Comparison of ENCODE assay signal across 8 cellular contexts in genomic region chr12:6570264-6570887, GRCh38. TPM values are rescaled to one million over a fixed set of nuclear protein-coding genes. Genes with fewer than 3 reads are reported as not detected.
DNase-seq lines count a peak whose midpoint lies in the region; ATAC-seq and TF ChIP-seq lines count a peak whose summit lies in the region.

No MANE protein-coding gene starts in this region.

- WGBS in tibial nerve, 2 donors, result 54 to 55% methylated on average over 7 of the region's 7 CpGs

- H3K27me3 ChIP-seq in tibial nerve, result no peaks in the 10 kb centered on the region

- no peak overlapping the region for H3K4me3 ChIP-seq in mucosa of descending colon
- no peak overlapping the region for H3K4me3 ChIP-seq in tibial nerve

- peak; percentile 50 to 73 for TF ChIP-seq CTCF in brain (conservative IDR thresholded peaks at IDR 0.05)
- TF ChIP-seq CTCF in mucosa of descending colon (IDR thresholded peaks at IDR 0.05), result peak; percentile 20
- peak in 2 of 5 experiments; percentile 15 to 39 for TF ChIP-seq CTCF in tibial nerve (IDR thresholded peaks at IDR 0.05)

- peak; percentile 49 for DNase-seq in Caki2 (ENCODE audit: low read depth)
- DNase-seq in HK-2 (ENCODE audit: unreplicated experiment), result peak; percentile 59
- DNase-seq in RPMI8226, result peak; percentile 62
- DNase-seq in mucosa of descending colon, result peak in 2 of 3 donors; percentile 72 to 75
- DNase-seq in tibial nerve (ENCODE audit: low spot score in 2 of 2), result no peak
- DNase-seq in HPDE6-E6E7 (ENCODE audit: extremely low spot score), result no peak

- H3K4me1 Mint-ChIP-seq in brain, result peaks cover 34% of the 10 kb centered on the region

- no peak for TF ChIP-seq POLR2A in tibial nerve (IDR thresholded peaks at IDR 0.05)

- peak; percentile 34 for ATAC-seq in mucosa of descending colon
- no peak for ATAC-seq in GM21423 (IDR thresholded peaks at IDR 0.05; ENCODE audit: unreplicated experiment)

- peak overlapping the region in 4 of 5 experiments; percentile 23 to 99 (median 50) for H3K27ac Mint-ChIP-seq in brain

- H3K27me3 Mint-ChIP-seq in brain, result peaks cover 4% of the 10 kb centered on the region

- H3K9me3 Mint-ChIP-seq in brain, result no peaks in the 10 kb centered on the region

- intact Hi-C loops in mucosa of descending colon (cut with DNase I, micrococcal nuclease), result no loop called here

- peaks cover 17% of the 10 kb centered on the region for H3K4me1 ChIP-seq in mucosa of descending colon (ENCODE audit: low read depth)
- peaks cover 0 to 19% (median 8%) of the 10 kb centered on the region in 4 donors for H3K4me1 ChIP-seq in tibial nerve

- no peak for TF ChIP-seq EP300 in tibial nerve (IDR thresholded peaks at IDR 0.05)

- no peak overlapping the region for H3K27ac ChIP-seq in tibial nerve

- H3K36me3 ChIP-seq in mucosa of descending colon (ENCODE audit: low read depth) (peaks cover 5% of the 10 kb centered on the region), tibial nerve (peaks cover 0 to 78% (median 12%) of the 10 kb centered on the region in 3 donors)

- in situ Hi-C loops in Caki2 (cut with HindIII; ENCODE audit: low pct_unique_long_range_greater_than_20kb, low sequenced_read_pairs), result no loop called here

- H3K4me3 Mint-ChIP-seq in brain, result peak overlapping the region; percentile 58 to 98 (median 72)

- H3K36me3 Mint-ChIP-seq in brain, result peaks cover 60% of the 10 kb centered on the region

- no peaks in the 10 kb centered on the region for H3K9me3 ChIP-seq in mucosa of descending colon
- no peaks in the 10 kb centered on the region for H3K9me3 ChIP-seq in tibial nerve

RNA-seq across cellular contexts. Expression of gene NOP2, which starts 2.3 kb away (rescaled TPM):
- 24.8 and 56.0 TPM in 2 replicates for total RNA-seq in Caki2 (2014; rRNA removed; shearing (Covaris generic); ENCODE audit: low replicate concordance)
- 12.3 TPM for polyA plus RNA-seq in brain (ENCODE audit: insufficient read depth, low read depth, low replicate concordance)
- total RNA-seq in mucosa of descending colon (10 to 100 TPM; 26.1 to 32.4 (median 26.6) TPM), tibial nerve (10 to 100 TPM; 16.1 to 30.9 (median 24.3) TPM)

RNA-seq across cellular contexts. Expression of gene IFFO1, which starts 14.5 kb away (rescaled TPM):
- 15.3 and 15.9 TPM in 2 replicates for total RNA-seq in Caki2 (2014; rRNA removed; shearing (Covaris generic); ENCODE audit: low replicate concordance)
- 7.3 TPM for polyA plus RNA-seq in brain (ENCODE audit: insufficient read depth, low read depth, low replicate concordance)
- total RNA-seq in mucosa of descending colon, result 10 to 100 TPM in 1 of 3 donors, 1 to 10 TPM in 2; 3.6 to 22.4 (median 8.2) TPM
- 10 to 100 TPM; 44.6 to 58.6 (median 55.3) TPM for total RNA-seq in tibial nerve

RNA-seq across cellular contexts. Expression of gene GAPDH, which starts 36.1 kb away (rescaled TPM):
- 10,373 and 12,033 TPM in 2 replicates for total RNA-seq in Caki2 (2014; rRNA removed; shearing (Covaris generic); ENCODE audit: low replicate concordance)
- 4,992 TPM for polyA plus RNA-seq in brain (ENCODE audit: insufficient read depth, low read depth, low replicate concordance)
- 1,000 to 10,000 TPM; 1,543 to 3,034 (median 2,070) TPM for total RNA-seq in mucosa of descending colon
- 1,000 to 10,000 TPM; 1,360 to 2,316 (median 1,728) TPM for total RNA-seq in tibial nerve

RNA-seq across cellular contexts. Expression of gene CHD4, which starts 36.8 kb away (rescaled TPM):
- total RNA-seq in Caki2 (2014; rRNA removed; shearing (Covaris generic); ENCODE audit: low replicate concordance), result 122 and 157 TPM in 2 replicates
- 203 TPM for polyA plus RNA-seq in brain (ENCODE audit: insufficient read depth, low read depth, low replicate concordance)
- total RNA-seq in mucosa of descending colon (100 to 1,000 TPM; 127 to 243 (median 149) TPM), tibial nerve (100 to 1,000 TPM; 192 to 256 (median 242) TPM)

Comparison
In these comparisons a context has a peak if more than half of its experiments do, and no peak if none do; other contexts are left out.
1. DNase-seq: peak in Caki2 (single experiment), HK-2 (single experiment), RPMI8226 (single experiment) and mucosa of descending colon (2 of 3); none in tibial nerve (0 of 2) and HPDE6-E6E7 (single experiment).